In the genomic region with DNA sequence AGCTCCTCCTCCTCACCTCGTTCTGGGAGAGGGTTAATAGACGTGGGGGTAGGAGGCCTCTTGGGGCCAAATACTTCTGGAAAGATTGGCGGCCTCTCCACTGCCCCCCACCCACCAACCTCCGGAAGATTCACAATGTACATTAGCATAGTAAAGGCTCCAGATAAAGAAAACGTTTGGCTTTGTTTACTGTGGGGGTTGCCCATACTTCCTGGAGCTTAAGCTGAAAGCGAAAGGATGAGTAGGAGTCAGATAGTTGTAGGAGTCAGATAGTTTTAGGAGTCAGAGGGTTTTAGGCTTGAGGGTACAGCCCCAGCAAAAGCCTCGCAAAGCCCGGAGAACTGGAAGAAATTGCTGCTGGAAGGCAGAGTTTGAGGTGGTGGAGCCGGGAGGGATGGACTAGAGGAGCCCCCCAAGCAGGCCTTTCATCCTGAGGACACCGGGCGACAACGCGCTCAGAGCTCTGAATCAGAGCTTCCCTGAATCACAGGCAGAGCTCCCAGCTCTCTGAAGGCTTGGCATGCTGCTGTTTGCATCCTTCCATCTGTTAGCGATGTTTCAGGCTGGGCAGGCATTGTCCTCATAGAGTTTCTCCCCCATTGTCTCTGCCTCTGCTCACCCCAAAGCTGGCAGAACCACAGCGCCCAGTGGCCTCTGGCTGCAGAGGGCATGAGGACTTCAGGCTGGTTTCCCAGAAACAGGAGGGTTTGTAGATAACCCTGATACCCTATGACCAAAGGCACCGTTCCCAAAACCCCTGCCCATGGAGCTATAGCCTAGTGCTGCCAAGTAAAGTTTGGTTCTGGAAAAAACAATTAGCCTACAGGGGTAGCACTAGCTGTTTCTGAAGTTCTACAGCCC, we compare ENCODE assay signal across 8 cellular contexts.
DNase-seq lines count a peak whose midpoint lies in the region; ATAC-seq, FAIRE-seq and TF ChIP-seq lines count a peak whose summit lies in the region.

No MANE protein-coding gene starts in this region.

- SMC1A ChIA-PET in GM12878 (lab: Charles Lee; ENCODE audit: uncharacterized antibody, unreplicated experiment): interaction anchor here (0.8 to 4.7 kb wide), 8 partner anchors 8 to 651 kb away, joined by 3 to 49 read pairs (median 3); no protein-coding TSS in a partner anchor

- CTCF ChIA-PET in GM12878 (lab: Yijun Ruan, JAX): interaction anchor here (2.1 to 5.3 kb wide), 3 partner anchors 37 to 655 kb away, joined by 4 to 33 read pairs (median 19); no protein-coding TSS in a partner anchor

- H4K20me1 ChIP-seq in GM12878 (ENCODE audit: control insufficient read depth, insufficient read depth) (no peaks in the 10 kb centered on the region), neural progenitor cell (ENCODE audit: low read depth) (no peaks in the 10 kb centered on the region)

- peaks cover 14% of the 10 kb centered on the region for H3K27me3 Mint-ChIP-seq in neural progenitor cell (ENCODE audit: insufficient read depth, low read depth)

- peaks cover 80% of the 10 kb centered on the region for H3F3A ChIP-seq in neural progenitor cell (ENCODE audit: low read depth)

- peaks cover 7% of the 10 kb centered on the region for H3K9me3 Mint-ChIP-seq in neural progenitor cell

- H3K27ac ChIP-seq in GM12878 (ENCODE audit: control insufficient read depth, insufficient read depth) (no peak overlapping the region), neural progenitor cell (peak overlapping the region; percentile 89)

- TF ChIP-seq POLR2A in GM12892 (IDR thresholded peaks at IDR 0.05; ENCODE audit: low read depth, low read length) (no peak), GM12878 (IDR thresholded peaks at IDR 0.05; ENCODE audit: low read depth, low read length) (no peak)

- H3K9me3 ChIP-seq in GM12878 (replicated peaks; ENCODE audit: control insufficient read depth, insufficient read depth, low read length) (no peaks in the 10 kb centered on the region; the same call in 2 of the 3 replicates), neural progenitor cell (ENCODE audit: low read depth) (no peaks in the 10 kb centered on the region)

- in situ Hi-C loops in GM12878 (cut with MboI): no loop called here

- DNase-seq in GM12892 (ENCODE audit: insufficient read length) (no peak), NCI-H1694 (lab: John Stamatoyannopoulos, UW) (peak; percentile 43), GM12878 (ENCODE audit: low read depth, low spot score) (no peak), neural progenitor cell (ENCODE audit: low spot score) (peak; percentile 68), SK-N-DZ (ENCODE audit: low spot score) (no peak), UCSD-AML1 (lab: John Stamatoyannopoulos, UW; ENCODE audit: unreplicated experiment) (no peak), GDM1 (lab: John Stamatoyannopoulos, UW) (no peak), Kasumi-1 (lab: John Stamatoyannopoulos, UW) (no peak)

- ATAC-seq in GM12878: peak; percentile 17; the same call in 1 of the 3 replicates

- H3K4me3 Mint-ChIP-seq in neural progenitor cell: peak overlapping the region; percentile 6

- no TSS peak for BruUV-seq in GM12878 (replicated peaks; lab: Mats Ljungman, UMichigan)

- peak overlapping the region; percentile 15 for H3K27ac Mint-ChIP-seq in neural progenitor cell

- H3K4me1 ChIP-seq in GM12878 (ENCODE audit: control insufficient read depth, insufficient read depth, low read length): peaks cover 18% of the 10 kb centered on the region
- H3K4me1 ChIP-seq in neural progenitor cell: peaks cover 69% of the 10 kb centered on the region

- H3K9ac ChIP-seq in GM12878 (ENCODE audit: control insufficient read depth, insufficient read depth, low read length) (no peak overlapping the region), neural progenitor cell (no peak overlapping the region)

- TF ChIP-seq CTCF in GM12878 (IDR thresholded peaks at IDR 0.05 in 2 of 3, conservative IDR thresholded peaks at IDR 0.05 in 1 of 3; ENCODE audit: control insufficient read depth in 2 of 3, extremely low read depth in 1 of 3, insufficient read depth in 1 of 3, low read depth in 3 of 3, low read length in 3 of 3) (no peak), neural progenitor cell (IDR thresholded peaks at IDR 0.05) (no peak)

- no peaks in the 10 kb centered on the region for H3K79me2 ChIP-seq in GM12878 (ENCODE audit: control insufficient read depth, insufficient read depth, low read length)
- peaks cover 14% of the 10 kb centered on the region for H3K79me2 ChIP-seq in neural progenitor cell (ENCODE audit: low read depth)

- H2AFZ ChIP-seq in GM12878 (ENCODE audit: control insufficient read depth, low read depth, low read length) (no peak overlapping the region; the same call in 1 of the 2 replicates), neural progenitor cell (replicated peaks) (no peak overlapping the region)

- POLR2A ChIA-PET in GM12878 (lab: Charles Lee): interaction anchor here (0.9 to 1.6 kb wide), 3 partner anchors 37 to 38 kb away, joined by 3 to 9 read pairs (median 3); no protein-coding TSS in a partner anchor

- H3K4me3 ChIP-seq in GM12878 (no peak overlapping the region), neural progenitor cell (no peak overlapping the region)

- no peaks in the 10 kb centered on the region for H3K36me3 Mint-ChIP-seq in neural progenitor cell

- TF ChIP-seq RAD21 in GM12878 (IDR thresholded peaks at IDR 0.05; ENCODE audit: insufficient read depth, low read depth, low read length): no peak

- intact Hi-C loops in GM12878 (cut with micrococcal nuclease; ENCODE audit: unreplicated experiment): loop anchor here (10.0 kb wide), 2 partner anchors 198 to 648 kb away; no protein-coding TSS in a partner anchor

- RAD21 ChIA-PET in GM12878 (lab: Charles Lee; ENCODE audit: unreplicated experiment): interaction anchor here (0.8 to 4.4 kb wide), 6 partner anchors 11 to 280 kb away, joined by 3 to 17 read pairs (median 8); no protein-coding TSS in a partner anchor

- 60% methylated on average over 16 of the region's 16 CpGs for WGBS in GM12878 (ENCODE audit: insufficient coverage, insufficient replicate concordance, low lambda C conversion rate, missing lambda C conversion rate)

- peak overlapping the region; percentile 0; the same call in 1 of the 2 replicates for H3K4me2 ChIP-seq in GM12878 (ENCODE audit: control insufficient read depth, insufficient read depth)
- H3K4me2 ChIP-seq in neural progenitor cell: peak overlapping the region; percentile 63

- peak; percentile 83 for FAIRE-seq in GM12892 (lab: Jason Lieb, UNC)
- no peak for FAIRE-seq in GM12878 (lab: Jason Lieb, UNC)

- TF ChIP-seq EP300 in GM12878 (IDR thresholded peaks at IDR 0.05; ENCODE audit: borderline replicate concordance in 1 of 2, control insufficient read depth in 1 of 2, low read depth in 2 of 2, low read length in 2 of 2): no peak

- H3K4me1 Mint-ChIP-seq in neural progenitor cell: peaks cover 62% of the 10 kb centered on the region

- H3K27me3 ChIP-seq in GM12878 (replicated peaks in 1 of 2; ENCODE audit: control insufficient read depth in 2 of 2, insufficient read depth in 2 of 2, low read length in 1 of 2) (no peaks in the 10 kb centered on the region), neural progenitor cell (no peaks in the 10 kb centered on the region)

- H3K36me3 ChIP-seq in GM12878 (ENCODE audit: control insufficient read depth in 2 of 2, insufficient read depth in 2 of 2, low read length in 1 of 2): no peaks in the 10 kb centered on the region
- H3K36me3 ChIP-seq in neural progenitor cell: no peaks in the 10 kb centered on the region

TF ChIP-seq in GM12878, 131 proteins besides CTCF, POLR2A, EP300 and RAD21:
- no peak for TF ChIP-seq CHD2 (IDR thresholded peaks at IDR 0.05; ENCODE audit: borderline replicate concordance, low read depth, low read length)
- no peak for TF ChIP-seq FOXK2 (IDR thresholded peaks at IDR 0.05)
- TF ChIP-seq EZH2 (IDR thresholded peaks at IDR 0.05; ENCODE audit: borderline replicate concordance, control insufficient read depth, low read depth, low read length): no peak
- TF ChIP-seq, protein P1, sequence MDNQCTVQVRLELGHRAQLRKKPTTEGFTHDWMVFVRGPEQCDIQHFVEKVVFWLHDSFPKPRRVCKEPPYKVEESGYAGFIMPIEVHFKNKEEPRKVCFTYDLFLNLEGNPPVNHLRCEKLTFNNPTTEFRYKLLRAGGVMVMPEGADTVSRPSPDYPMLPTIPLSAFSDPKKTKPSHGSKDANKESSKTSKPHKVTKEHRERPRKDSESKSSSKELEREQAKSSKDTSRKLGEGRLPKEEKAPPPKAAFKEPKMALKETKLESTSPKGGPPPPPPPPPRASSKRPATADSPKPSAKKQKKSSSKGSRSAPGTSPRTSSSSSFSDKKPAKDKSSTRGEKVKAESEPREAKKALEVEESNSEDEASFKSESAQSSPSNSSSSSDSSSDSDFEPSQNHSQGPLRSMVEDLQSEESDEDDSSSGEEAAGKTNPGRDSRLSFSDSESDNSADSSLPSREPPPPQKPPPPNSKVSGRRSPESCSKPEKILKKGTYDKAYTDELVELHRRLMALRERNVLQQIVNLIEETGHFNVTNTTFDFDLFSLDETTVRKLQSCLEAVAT (IDR thresholded peaks at IDR 0.05): no peak
- TF ChIP-seq, protein P2, sequence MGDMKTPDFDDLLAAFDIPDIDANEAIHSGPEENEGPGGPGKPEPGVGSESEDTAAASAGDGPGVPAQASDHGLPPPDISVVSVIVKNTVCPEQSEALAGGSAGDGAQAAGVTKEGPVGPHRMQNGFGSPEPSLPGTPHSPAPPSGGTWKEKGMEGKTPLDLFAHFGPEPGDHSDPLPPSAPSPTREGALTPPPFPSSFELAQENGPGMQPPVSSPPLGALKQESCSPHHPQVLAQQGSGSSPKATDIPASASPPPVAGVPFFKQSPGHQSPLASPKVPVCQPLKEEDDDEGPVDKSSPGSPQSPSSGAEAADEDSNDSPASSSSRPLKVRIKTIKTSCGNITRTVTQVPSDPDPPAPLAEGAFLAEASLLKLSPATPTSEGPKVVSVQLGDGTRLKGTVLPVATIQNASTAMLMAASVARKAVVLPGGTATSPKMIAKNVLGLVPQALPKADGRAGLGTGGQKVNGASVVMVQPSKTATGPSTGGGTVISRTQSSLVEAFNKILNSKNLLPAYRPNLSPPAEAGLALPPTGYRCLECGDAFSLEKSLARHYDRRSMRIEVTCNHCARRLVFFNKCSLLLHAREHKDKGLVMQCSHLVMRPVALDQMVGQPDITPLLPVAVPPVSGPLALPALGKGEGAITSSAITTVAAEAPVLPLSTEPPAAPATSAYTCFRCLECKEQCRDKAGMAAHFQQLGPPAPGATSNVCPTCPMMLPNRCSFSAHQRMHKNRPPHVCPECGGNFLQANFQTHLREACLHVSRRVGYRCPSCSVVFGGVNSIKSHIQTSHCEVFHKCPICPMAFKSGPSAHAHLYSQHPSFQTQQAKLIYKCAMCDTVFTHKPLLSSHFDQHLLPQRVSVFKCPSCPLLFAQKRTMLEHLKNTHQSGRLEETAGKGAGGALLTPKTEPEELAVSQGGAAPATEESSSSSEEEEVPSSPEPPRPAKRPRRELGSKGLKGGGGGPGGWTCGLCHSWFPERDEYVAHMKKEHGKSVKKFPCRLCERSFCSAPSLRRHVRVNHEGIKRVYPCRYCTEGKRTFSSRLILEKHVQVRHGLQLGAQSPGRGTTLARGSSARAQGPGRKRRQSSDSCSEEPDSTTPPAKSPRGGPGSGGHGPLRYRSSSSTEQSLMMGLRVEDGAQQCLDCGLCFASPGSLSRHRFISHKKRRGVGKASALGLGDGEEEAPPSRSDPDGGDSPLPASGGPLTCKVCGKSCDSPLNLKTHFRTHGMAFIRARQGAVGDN (IDR thresholded peaks at IDR 0.05): no peak

Comparison
In these comparisons a context has a peak if more than half of its experiments do, and no peak if none do; other contexts are left out.
1. DNase-seq: peak in NCI-H1694 (single experiment) and neural progenitor cell (single experiment); none in GM12892 (single experiment), GM12878 (single experiment), SK-N-DZ (single experiment), UCSD-AML1 (single experiment), GDM1 (single experiment) and Kasumi-1 (0 of 2).